ENCODE assay signal across 28 cellular contexts in the genomic region with DNA sequence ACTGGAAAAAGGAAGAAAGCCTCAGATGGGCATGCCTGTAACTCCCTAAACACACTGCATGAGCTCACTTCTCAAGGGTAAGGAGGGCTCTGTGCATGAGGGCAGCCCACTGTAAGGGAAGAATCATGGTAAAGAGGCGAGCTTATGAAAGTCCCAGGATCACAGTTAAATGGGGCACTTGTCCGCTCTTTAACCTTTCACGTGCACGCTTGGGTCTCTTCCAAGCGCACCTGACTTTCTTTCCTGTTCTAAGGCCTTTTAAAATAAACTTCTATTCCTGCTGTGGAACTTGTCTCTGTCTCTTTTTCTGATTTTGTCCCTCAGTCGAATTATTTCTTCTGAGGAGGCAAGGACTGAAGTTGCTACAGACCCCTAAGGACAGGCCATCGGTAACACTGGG.
"Had no signal": no experiment of that assay in that cellular context is flagged by ENCODE, and none has a peak within 500 bp of the region (broad histone marks: within the 10 kb centered on the region; RNA-seq: fewer than 3 reads in every experiment).

No MANE protein-coding gene starts in this region.

- H3K27me3 ChIP-seq: colonic mucosa, esophagus muscularis mucosa, foreskin keratinocyte, gastroesophageal sphincter, hepatocyte, right atrium auricular region, testis, tibial nerve, upper lobe of left lung had no signal

- H3K27ac ChIP-seq: colonic mucosa, esophagus muscularis mucosa, foreskin keratinocyte, gastroesophageal sphincter, heart left ventricle, hepatocyte, prostate gland, right atrium auricular region, testis, tibial nerve, upper lobe of left lung, uterus had no signal

- DNase-seq: colonic mucosa; effector CD8-positive, alpha-beta T cell; endodermal cell; foreskin keratinocyte; heart left ventricle; mammary epithelial cell; mesendoderm; midbrain; naive thymus-derived CD4-positive, alpha-beta T cell; nephron progenitor cell; nucleus accumbens; stimulated activated CD4-positive, alpha-beta T cell treated with anti-CD3 and anti-CD28 coated beads, Interleukin-2, amount 100 ng/mL, for 24 hours; stimulated activated CD4-positive, alpha-beta T cell treated with anti-CD3 and anti-CD28 coated beads, Interleukin-4, amount 100 ng/mL, for 4 hours; stimulated activated naive CD8-positive, alpha-beta T cell treated with anti-CD3 and anti-CD28 coated beads, Interleukin-15, Interleukin-2, amounts not matched to agents 100 U/mL and 50 U/mL, for 24 hours; substantia nigra; testis; uterus had no signal

- H3K9me3 ChIP-seq: colonic mucosa, esophagus muscularis mucosa, gastroesophageal sphincter, heart left ventricle, prostate gland, right atrium auricular region, testis, tibial nerve, upper lobe of left lung, uterus had no signal

- ATAC-seq: foreskin keratinocyte; gastroesophageal sphincter; heart left ventricle; left lobe of liver; naive thymus-derived CD4-positive, alpha-beta T cell; sciatic nerve; stimulated activated memory B cell treated with anti-CD40 and anti-IgM and Interleukin-4, amounts not matched to agents 10 μg/mL and 1 μg/mL and 100 μg/mL, for 72 hours; stimulated activated naive CD8-positive, alpha-beta T cell treated with anti-CD3 and anti-CD28 coated beads, Interleukin-15, Interleukin-2, amounts not matched to agents 100 U/mL and 50 U/mL, for 24 hours had no signal

- H3K4me1 ChIP-seq: colonic mucosa, esophagus muscularis mucosa, foreskin keratinocyte, gastroesophageal sphincter, heart left ventricle, prostate gland, right atrium auricular region, testis, tibial nerve, upper lobe of left lung, uterus had no signal

- H3K4me3 ChIP-seq: colonic mucosa, esophagus muscularis mucosa, gastroesophageal sphincter, heart left ventricle, hepatocyte, prostate gland, right atrium auricular region, testis, tibial nerve, upper lobe of left lung, uterus had no signal

- FAIRE-seq: endothelial cell of umbilical vein had no signal

- H3K36me3 ChIP-seq: colonic mucosa, esophagus muscularis mucosa, gastroesophageal sphincter, heart left ventricle, prostate gland, right atrium auricular region, tibial nerve, upper lobe of left lung, uterus had no signal
